ENCODE assay signal across 12 cellular contexts in genomic region chr10:75228834-75229233, GRCh38. TPM values are rescaled to one million over a fixed set of nuclear protein-coding genes. Genes with fewer than 3 reads are reported as not detected.
A peak's percentile ranks its signal among the peaks of the same experiment; 100 is the strongest.
DNase-seq lines count a peak whose midpoint lies in the region; ATAC-seq and TF ChIP-seq lines count a peak whose summit lies in the region.
"Had no signal": no experiment of that assay in that cellular context is flagged by ENCODE, and none has a peak within 500 bp of the region (broad histone marks: within the 10 kb centered on the region; RNA-seq: fewer than 3 reads in every experiment).

No MANE protein-coding gene starts in this region.

- no peaks in the 10 kb centered on the region for H3K27me3 Mint-ChIP-seq in activated CD4-positive, alpha-beta T cell treated with anti-CD3 and anti-CD28 coated beads for 36 hours
- H3K27me3 Mint-ChIP-seq in activated CD4-positive, alpha-beta memory T cell treated with anti-CD3 and anti-CD28 coated beads for 36 hours: no peaks in the 10 kb centered on the region
- no peaks in the 10 kb centered on the region for H3K27me3 Mint-ChIP-seq in stimulated activated memory B cell treated with anti-CD40 and anti-IgM and Interleukin-4, amounts not matched to agents 10 μg/mL and 1 μg/mL and 100 μg/mL, for 72 hours

- no peak for ATAC-seq in activated CD4-positive, alpha-beta T cell treated with anti-CD3 and anti-CD28 coated beads for 36 hours
- ATAC-seq in stimulated activated memory B cell treated with anti-CD40 and anti-IgM and Interleukin-4, amounts not matched to agents 10 μg/mL and 1 μg/mL and 100 μg/mL, for 72 hours: no peak
- no peak for ATAC-seq in HG02973 (IDR thresholded peaks at IDR 0.05; ENCODE audit: unreplicated experiment)

- CTCF ChIA-PET in activated CD4-positive, alpha-beta T cell treated with anti-CD3 and anti-CD28 coated beads for 36 hours (lab: Charles Lee): interaction anchor here (0.8 to 10.5 kb wide), 4 partner anchors 19 to 82 kb away, joined by 3 to 129 read pairs (median 4); partner anchors contain the start of gene VDAC2
- CTCF ChIA-PET in activated CD4-positive, alpha-beta memory T cell treated with anti-CD3 and anti-CD28 coated beads for 36 hours (lab: Charles Lee): interaction anchor here (0.8 to 2.3 kb wide), 3 partner anchors 10 to 41 kb away, joined by 3 to 9 read pairs (median 8); no protein-coding TSS in a partner anchor

- intact Hi-C loops in activated CD4-positive, alpha-beta T cell treated with anti-CD3 and anti-CD28 coated beads for 36 hours (cut with DNase I, micrococcal nuclease): no loop called here
- intact Hi-C loops in activated CD4-positive, alpha-beta memory T cell treated with anti-CD3 and anti-CD28 coated beads for 36 hours (cut with micrococcal nuclease): no loop called here

- H3K4me3 ChIP-seq in fibroblast of villous mesenchyme (ENCODE audit: low read depth, low read length): no peak overlapping the region
- H3K4me3 ChIP-seq: lung, spleen had no signal

- no peak for TF ChIP-seq CTCF in fibroblast of villous mesenchyme (IDR thresholded peaks at IDR 0.05; ENCODE audit: insufficient read depth, low read depth, low read length)

- peak overlapping the region; percentile 69 for H3K27ac Mint-ChIP-seq in activated CD4-positive, alpha-beta T cell treated with anti-CD3 and anti-CD28 coated beads for 36 hours
- H3K27ac Mint-ChIP-seq in activated CD4-positive, alpha-beta memory T cell treated with anti-CD3 and anti-CD28 coated beads for 36 hours: peak overlapping the region; percentile 88
- peak overlapping the region; percentile 75 for H3K27ac Mint-ChIP-seq in stimulated activated memory B cell treated with anti-CD40 and anti-IgM and Interleukin-4, amounts not matched to agents 10 μg/mL and 1 μg/mL and 100 μg/mL, for 72 hours

- no peak overlapping the region for H3K4me3 Mint-ChIP-seq in activated CD4-positive, alpha-beta T cell treated with anti-CD3 and anti-CD28 coated beads for 36 hours
- no peak overlapping the region for H3K4me3 Mint-ChIP-seq in activated CD4-positive, alpha-beta memory T cell treated with anti-CD3 and anti-CD28 coated beads for 36 hours
- no peak overlapping the region for H3K4me3 Mint-ChIP-seq in stimulated activated memory B cell treated with anti-CD40 and anti-IgM and Interleukin-4, amounts not matched to agents 10 μg/mL and 1 μg/mL and 100 μg/mL, for 72 hours

- no peaks in the 10 kb centered on the region for H3K9me3 Mint-ChIP-seq in activated CD4-positive, alpha-beta T cell treated with anti-CD3 and anti-CD28 coated beads for 36 hours (ENCODE audit: low read depth)
- no peaks in the 10 kb centered on the region for H3K9me3 Mint-ChIP-seq in activated CD4-positive, alpha-beta memory T cell treated with anti-CD3 and anti-CD28 coated beads for 36 hours
- no peaks in the 10 kb centered on the region for H3K9me3 Mint-ChIP-seq in stimulated activated memory B cell treated with anti-CD40 and anti-IgM and Interleukin-4, amounts not matched to agents 10 μg/mL and 1 μg/mL and 100 μg/mL, for 72 hours

- H3K4me1 Mint-ChIP-seq in activated CD4-positive, alpha-beta T cell treated with anti-CD3 and anti-CD28 coated beads for 36 hours: peaks cover 60% of the 10 kb centered on the region
- peaks cover 56% of the 10 kb centered on the region for H3K4me1 Mint-ChIP-seq in activated CD4-positive, alpha-beta memory T cell treated with anti-CD3 and anti-CD28 coated beads for 36 hours (ENCODE audit: low read depth)
- peaks cover 63% of the 10 kb centered on the region for H3K4me1 Mint-ChIP-seq in stimulated activated memory B cell treated with anti-CD40 and anti-IgM and Interleukin-4, amounts not matched to agents 10 μg/mL and 1 μg/mL and 100 μg/mL, for 72 hours

- POLR2A ChIA-PET in activated CD4-positive, alpha-beta T cell treated with anti-CD3 and anti-CD28 coated beads for 36 hours (lab: Charles Lee): interaction anchor here (1.6 kb wide), 1 partner anchor 9 kb away, joined by 5 read pairs; no protein-coding TSS in a partner anchor
- POLR2A ChIA-PET in activated CD4-positive, alpha-beta memory T cell treated with anti-CD3 and anti-CD28 coated beads for 36 hours (lab: Charles Lee): interaction anchor here (0.7 to 5.0 kb wide), 2 partner anchors 10 to 18 kb away, joined by 3 to 23 read pairs; partner anchors contain the start of gene VDAC2

- H3K36me3 Mint-ChIP-seq in activated CD4-positive, alpha-beta T cell treated with anti-CD3 and anti-CD28 coated beads for 36 hours (ENCODE audit: low read depth): peaks cover 64% of the 10 kb centered on the region
- H3K36me3 Mint-ChIP-seq in activated CD4-positive, alpha-beta memory T cell treated with anti-CD3 and anti-CD28 coated beads for 36 hours: peaks cover 55% of the 10 kb centered on the region
- H3K36me3 Mint-ChIP-seq in stimulated activated memory B cell treated with anti-CD40 and anti-IgM and Interleukin-4, amounts not matched to agents 10 μg/mL and 1 μg/mL and 100 μg/mL, for 72 hours: peaks cover 50% of the 10 kb centered on the region

- no peak for DNase-seq in activated CD4-positive, alpha-beta T cell treated with anti-CD3 and anti-CD28 coated beads for 36 hours
- DNase-seq in activated CD4-positive, alpha-beta T cell treated with anti-CD3 and anti-CD28 coated beads, Interleukin-2, amount 50 U/mL, for 1 hour: no peak
- no peak for DNase-seq in activated CD4-positive, alpha-beta memory T cell treated with anti-CD3 and anti-CD28 coated beads for 36 hours
- peak; percentile 47 for DNase-seq in fibroblast of villous mesenchyme (ENCODE audit: low read depth)
- no peak for DNase-seq in NCI-H1092 (lab: John Stamatoyannopoulos, UW)
- DNase-seq in medulla oblongata (ENCODE audit: extremely low spot score): no peak
- DNase-seq: NCI-H526 treated with DMSO at 0.1 percent for 48 hours, spleen, SW 1271 had no signal

RNA-seq across cellular contexts. Expression of gene COMTD1, which starts 6.9 kb away (rescaled TPM):
- 10 to 100 TPM; 28.1 to 41.0 TPM for total RNA-seq in activated CD4-positive, alpha-beta T cell treated with anti-CD3 and anti-CD28 coated beads for 36 hours
- total RNA-seq in activated CD4-positive, alpha-beta memory T cell treated with anti-CD3 and anti-CD28 coated beads for 36 hours: 10 to 100 TPM; 40.0 to 41.3 TPM
- total RNA-seq in fibroblast of villous mesenchyme: 3.9 and 10.3 TPM in 2 replicates

RNA-seq across cellular contexts. Expression of gene VDAC2, which starts 18.2 kb away (rescaled TPM):
- total RNA-seq in activated CD4-positive, alpha-beta T cell treated with anti-CD3 and anti-CD28 coated beads for 36 hours: 100 to 1,000 TPM; 122 to 233 TPM
- total RNA-seq in activated CD4-positive, alpha-beta memory T cell treated with anti-CD3 and anti-CD28 coated beads for 36 hours: 100 to 1,000 TPM; 217 to 221 TPM
- 133 and 182 TPM in 2 replicates for total RNA-seq in fibroblast of villous mesenchyme
